Comparison of ENCODE assay signal across 2 cellular contexts in the genomic region with DNA sequence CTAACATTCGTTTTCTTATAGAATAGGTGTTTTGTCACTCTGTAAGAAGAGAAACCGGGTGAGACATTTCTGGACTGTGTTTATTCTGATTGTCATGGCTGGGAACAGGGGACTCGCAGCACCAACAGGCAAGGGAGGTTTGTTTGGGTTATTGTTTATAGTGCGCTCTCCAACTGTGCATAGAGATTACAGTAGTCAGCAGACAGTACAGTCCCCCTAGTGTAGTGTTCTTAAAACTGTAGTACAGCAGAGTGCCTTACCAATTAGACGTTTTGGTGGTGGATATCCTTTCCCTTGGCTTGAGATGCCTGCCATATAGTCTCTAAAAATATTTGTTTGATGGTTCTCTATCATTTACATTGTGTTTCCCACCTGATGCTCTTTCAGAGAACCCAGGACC.
TF ChIP-seq lines count a peak whose summit lies in the region.

No MANE protein-coding gene starts in this region.

TF ChIP-seq in IMR-90, 13 proteins besides CTCF, POLR2A, EP300 and RAD21:
- TF ChIP-seq, protein P1, sequence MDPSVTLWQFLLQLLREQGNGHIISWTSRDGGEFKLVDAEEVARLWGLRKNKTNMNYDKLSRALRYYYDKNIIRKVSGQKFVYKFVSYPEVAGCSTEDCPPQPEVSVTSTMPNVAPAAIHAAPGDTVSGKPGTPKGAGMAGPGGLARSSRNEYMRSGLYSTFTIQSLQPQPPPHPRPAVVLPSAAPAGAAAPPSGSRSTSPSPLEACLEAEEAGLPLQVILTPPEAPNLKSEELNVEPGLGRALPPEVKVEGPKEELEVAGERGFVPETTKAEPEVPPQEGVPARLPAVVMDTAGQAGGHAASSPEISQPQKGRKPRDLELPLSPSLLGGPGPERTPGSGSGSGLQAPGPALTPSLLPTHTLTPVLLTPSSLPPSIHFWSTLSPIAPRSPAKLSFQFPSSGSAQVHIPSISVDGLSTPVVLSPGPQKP (IDR thresholded peaks at IDR 0.05; ENCODE audit: borderline replicate concordance, low read depth, low read length), result no peak
- TF ChIP-seq SMC3 (IDR thresholded peaks at IDR 0.05; ENCODE audit: low read depth, low read length) (peak; percentile 28; the same call in 1 of the 2 replicates), BHLHE40 (IDR thresholded peaks at IDR 0.05; ENCODE audit: low read depth, low read length) (no peak)

TF ChIP-seq in GM12878, 131 proteins besides CTCF, POLR2A, EP300 and RAD21:
- TF ChIP-seq TCF3 (IDR thresholded peaks at IDR 0.05; ENCODE audit: borderline replicate concordance, insufficient read depth, low read depth, low read length) (no peak), CBX5 (IDR thresholded peaks at IDR 0.05; ENCODE audit: low read depth) (no peak), EZH2 (IDR thresholded peaks at IDR 0.05; ENCODE audit: borderline replicate concordance, control insufficient read depth, low read depth, low read length) (0 out of 2 replicates have a peak, but pooled peaks have one; percentile 31)
